ENCODE assay signal across 23 cellular contexts in the genomic region with DNA sequence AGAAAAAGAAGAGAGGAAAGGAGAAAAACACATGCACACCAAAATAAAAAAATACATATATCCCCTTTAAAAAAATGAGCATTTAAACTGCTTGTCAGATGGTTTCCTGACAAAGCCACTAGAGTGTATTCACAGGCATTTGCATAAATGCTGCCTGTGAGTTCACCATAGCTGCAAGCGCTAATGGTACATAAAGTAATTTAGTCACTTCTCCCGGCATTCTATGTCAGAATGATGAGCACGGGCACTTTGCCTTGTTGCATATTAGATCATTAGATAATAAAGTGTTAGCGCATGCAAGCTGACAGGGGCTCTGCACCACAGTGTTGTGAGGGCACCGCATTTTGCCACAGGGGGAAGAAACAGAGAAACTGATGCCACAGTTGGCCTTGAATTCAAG.
DNase-seq lines count a peak whose midpoint lies in the region; ATAC-seq and TF ChIP-seq lines count a peak whose summit lies in the region.
"Had no signal": no experiment of that assay in that cellular context is flagged by ENCODE, and none has a peak within 500 bp of the region (broad histone marks: within the 10 kb centered on the region; RNA-seq: fewer than 3 reads in every experiment).

No MANE protein-coding gene starts in this region.

- DNase-seq in GM12865 (ENCODE audit: low read depth) (peak; percentile 54), germinal center (ENCODE audit: low spot score) (peak; percentile 28), HuH-7 (ENCODE audit: low spot score) (no peak), NOMO-1 treated with DMSO at 0.1 percent for 48 hours (lab: John Stamatoyannopoulos, UW; ENCODE audit: unreplicated experiment) (no peak), adrenal gland (no peak)
- DNase-seq: activated CD4-positive, alpha-beta T cell treated with anti-CD3 and anti-CD28 coated beads, Interleukin-2, amount 50 U/mL, for 1 hour; activated T-cell treated with anti-CD3 and anti-CD28 coated beads, Interleukin-2, amount 50 U/mL, for 1 hour; body of pancreas; colonic mucosa; COR-L47; HCEC 1CT; mucosa of descending colon; NCI-H1436; NCI-H446 treated with DMSO at 0.1 percent for 48 hours; nucleus accumbens; right cardiac atrium; substantia nigra had no signal

- no peak for TF ChIP-seq POLR2A in adrenal gland (IDR thresholded peaks at IDR 0.05)

- no peaks in the 10 kb centered on the region for H3K27me3 ChIP-seq in adrenal gland
- H3K27me3 ChIP-seq: body of pancreas, colonic mucosa had no signal

- no peak overlapping the region for H3K27ac ChIP-seq in adrenal gland
- H3K27ac ChIP-seq: body of pancreas, colonic mucosa, HL-60, KMS-11 had no signal

- no peaks in the 10 kb centered on the region for H3K4me1 ChIP-seq in adrenal gland (replicated peaks in 1 of 2)
- H3K4me1 ChIP-seq: body of pancreas, colonic mucosa had no signal

- peak overlapping the region; percentile 50 for H3K4me3 ChIP-seq in GM12865 (ENCODE audit: low read depth, low read length)
- H3K4me3 ChIP-seq in adrenal gland, result no peak overlapping the region
- H3K4me3 ChIP-seq: body of pancreas, colonic mucosa, mucosa of descending colon had no signal

- H3K36me3 ChIP-seq in adrenal gland (replicated peaks in 1 of 2), result no peaks in the 10 kb centered on the region
- H3K36me3 ChIP-seq: colonic mucosa had no signal

- ATAC-seq in GM21390 (IDR thresholded peaks at IDR 0.05; ENCODE audit: unreplicated experiment) (peak; percentile 30), HG03521 (IDR thresholded peaks at IDR 0.05; ENCODE audit: unreplicated experiment) (peak; percentile 31), GM18517 (IDR thresholded peaks at IDR 0.05; ENCODE audit: unreplicated experiment) (no peak)
- ATAC-seq: body of pancreas, mucosa of descending colon, right cardiac atrium, SK-N-SH treated with all-trans-retinoic acid at 6 μM for 48 hours had no signal

- H3K9me3 ChIP-seq in adrenal gland (replicated peaks in 1 of 3), result no peaks in the 10 kb centered on the region
- H3K9me3 ChIP-seq: body of pancreas, colonic mucosa, mucosa of descending colon had no signal

- 87 to 91% (median 89%) methylated on average over 5 of the region's 5 CpGs for WGBS in adrenal gland, 4 donors

- TF ChIP-seq CTCF in GM12865 (IDR thresholded peaks at IDR 0.05; ENCODE audit: insufficient read depth, low read depth, low read length, missing control alignments), result no peak
- TF ChIP-seq CTCF in adrenal gland (IDR thresholded peaks at IDR 0.05), result no peak

- intact Hi-C loops in adrenal gland (cut with DNase I), result no loop called here

Comparison
In these comparisons a context has a peak if more than half of its experiments do, and no peak if none do; other contexts are left out.
1. DNase-seq: peak in GM12865 (single experiment) and germinal center (single experiment); none in HuH-7 (single experiment), NOMO-1 treated with DMSO at 0.1 percent for 48 hours (single experiment) and adrenal gland (0 of 7).